ENCODE assay signal across 1 cellular context in genomic region chr5:91339053-91339710, GRCh38.
TF ChIP-seq lines count a peak whose summit lies in the region.

No MANE protein-coding gene starts in this region.

TF ChIP-seq in endothelial cell of umbilical vein, 7 proteins besides CTCF, POLR2A, EP300 and RAD21 (continued from another document):
- TF ChIP-seq MAX (IDR thresholded peaks at IDR 0.05; ENCODE audit: insufficient read depth, insufficient read length) (no peak), JUN (IDR thresholded peaks at IDR 0.05; ENCODE audit: borderline replicate concordance, insufficient read depth, insufficient read length, low read depth) (no peak), GATA2 (IDR thresholded peaks at IDR 0.05; ENCODE audit: insufficient read depth, insufficient read length, low read depth, low read length) (no peak), EZH2 (IDR thresholded peaks at IDR 0.05; ENCODE audit: borderline replicate concordance, low read depth, low read length, severe bottlenecking) (no peak), MYC (IDR thresholded peaks at IDR 0.05; ENCODE audit: low read depth, low read length) (no peak)
